ENCODE assay signal across 9 cellular contexts in the genomic region with DNA sequence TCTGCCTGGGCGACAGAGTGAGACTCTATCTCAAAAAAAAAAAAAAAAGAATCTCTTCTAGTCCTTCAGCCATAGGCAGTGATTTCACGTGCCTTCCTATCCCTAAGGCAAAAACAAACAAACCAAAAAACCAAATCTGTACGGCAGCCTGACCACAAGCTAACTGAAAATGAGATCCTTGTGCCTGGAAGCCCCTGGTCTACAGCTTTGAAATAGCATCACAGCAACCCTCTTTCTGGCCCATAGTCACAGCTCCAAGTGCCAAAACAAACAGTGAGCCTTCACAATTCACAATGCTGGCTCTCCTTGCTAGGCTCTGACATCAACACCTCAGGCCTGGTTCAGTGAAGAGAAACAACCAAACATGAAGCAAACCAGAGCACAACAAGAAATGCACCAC. TPM values are rescaled to one million over a fixed set of nuclear protein-coding genes. Genes with fewer than 3 reads are reported as not detected.
DNase-seq lines count a peak whose midpoint lies in the region; ATAC-seq and TF ChIP-seq lines count a peak whose summit lies in the region.
"Had no signal": no experiment of that assay in that cellular context is flagged by ENCODE, and none has a peak within 500 bp of the region (broad histone marks: within the 10 kb centered on the region; RNA-seq: fewer than 3 reads in every experiment).

No MANE protein-coding gene starts in this region.

- H2AFZ ChIP-seq in osteoblast (ENCODE audit: low read length): peak overlapping the region; percentile 0

- peak overlapping the region; percentile 52 for H3K4me2 ChIP-seq in osteoblast (ENCODE audit: insufficient read depth, low read length)

- no peak overlapping the region for H3K27ac Mint-ChIP-seq in natural killer cell
- H3K27ac Mint-ChIP-seq in activated naive CD4-positive, alpha-beta T cell treated with anti-CD3 and anti-CD28 coated beads, Interleukin-2, amount 50 U/mL, for 72 hours: no peak overlapping the region

- no peaks in the 10 kb centered on the region for H3K9me3 Mint-ChIP-seq in natural killer cell
- no peaks in the 10 kb centered on the region for H3K9me3 Mint-ChIP-seq in activated naive CD4-positive, alpha-beta T cell treated with anti-CD3 and anti-CD28 coated beads, Interleukin-2, amount 50 U/mL, for 72 hours

- DNase-seq in Caki2 (ENCODE audit: low read depth) (peak; percentile 65), SJCRH30 (peak; percentile 70 to 83), fibroblast of mammary gland (ENCODE audit: low read depth) (peak; percentile 78), osteoblast (ENCODE audit: insufficient read length, low spot score, missing footprints) (peak; percentile 53), natural killer cell (no peak), mesenteric fat pad (ENCODE audit: low spot score) (no peak)
- no peak for DNase-seq in activated naive CD4-positive, alpha-beta T cell treated with anti-CD3 and anti-CD28 coated beads, Interleukin-2, amount 50 U/mL, for 72 hours (ENCODE audit: low spot score in 2 of 2)

- H3K9me3 ChIP-seq in SJCRH30 (replicated peaks) (no peaks in the 10 kb centered on the region), osteoblast (ENCODE audit: low read depth, low read length) (no peaks in the 10 kb centered on the region)

- peaks cover 13 to 25% of the 10 kb centered on the region in 2 donors for H3K27me3 Mint-ChIP-seq in natural killer cell (ENCODE audit: low read depth in 2 of 2)

- H3K4me1 ChIP-seq in SJCRH30 (peaks cover 28% of the 10 kb centered on the region), osteoblast (ENCODE audit: insufficient read depth, low read length) (peaks cover 32% of the 10 kb centered on the region)

- peak overlapping the region; percentile 4; the same call in 1 of the 2 replicates for H3K4me3 ChIP-seq in SJCRH30
- H3K4me3 ChIP-seq in fibroblast of mammary gland (ENCODE audit: control insufficient read depth, low read depth, low read length): no peak overlapping the region
- no peak overlapping the region for H3K4me3 ChIP-seq in osteoblast (ENCODE audit: insufficient read depth, low read length)

- no peaks in the 10 kb centered on the region for H3K4me1 Mint-ChIP-seq in natural killer cell

- in situ Hi-C loops in Caki2 (cut with HindIII; ENCODE audit: low pct_unique_long_range_greater_than_20kb, low sequenced_read_pairs): no loop called here

- intact Hi-C loops in natural killer cell (cut with micrococcal nuclease): no loop called here

- H3K36me3 ChIP-seq in SJCRH30 (no peaks in the 10 kb centered on the region), osteoblast (ENCODE audit: insufficient read depth, low read length) (no peaks in the 10 kb centered on the region)

- H3K4me3 Mint-ChIP-seq in natural killer cell: no peak overlapping the region

- no peaks in the 10 kb centered on the region for H4K20me1 ChIP-seq in osteoblast (ENCODE audit: insufficient read depth, low read length)

- TF ChIP-seq CTCF in fibroblast of mammary gland (conservative IDR thresholded peaks at IDR 0.05; ENCODE audit: control insufficient read depth, insufficient read depth, low read depth, low read length) (no peak), osteoblast (IDR thresholded peaks at IDR 0.05; ENCODE audit: extremely low read depth, low read depth, low read length) (no peak), natural killer cell (IDR thresholded peaks at IDR 0.05) (no peak)

- no peaks in the 10 kb centered on the region for H3K27me3 ChIP-seq in SJCRH30
- H3K27me3 ChIP-seq in osteoblast (ENCODE audit: insufficient read depth, low read length): no peaks in the 10 kb centered on the region

- no peaks in the 10 kb centered on the region for H3K79me2 ChIP-seq in osteoblast (ENCODE audit: insufficient read depth, low read length)

- H3K27ac ChIP-seq in SJCRH30 (no peak overlapping the region), osteoblast (ENCODE audit: low read depth, low read length) (peak overlapping the region; percentile 14)

- ATAC-seq in natural killer cell (no peak), GM19463 (IDR thresholded peaks at IDR 0.05; ENCODE audit: unreplicated experiment) (no peak)
- ATAC-seq in activated naive CD4-positive, alpha-beta T cell treated with anti-CD3 and anti-CD28 coated beads, Interleukin-2, amount 50 U/mL, for 72 hours: no peak

- no peaks in the 10 kb centered on the region for H3K36me3 Mint-ChIP-seq in natural killer cell
- no peaks in the 10 kb centered on the region for H3K36me3 Mint-ChIP-seq in activated naive CD4-positive, alpha-beta T cell treated with anti-CD3 and anti-CD28 coated beads, Interleukin-2, amount 50 U/mL, for 72 hours

RNA-seq across cellular contexts. Expression of a gene that starts 46.1 kb away (rescaled TPM):
- total RNA-seq in Caki2 (2014; rRNA removed; shearing (Covaris generic); ENCODE audit: low replicate concordance): 0.14 and 0.20 TPM in 2 replicates
- 0.65 and 0.66 TPM in 2 replicates for total RNA-seq in SJCRH30 (2014; rRNA removed; shearing (Covaris generic))
- total RNA-seq in osteoblast (3.3 and 7.1 TPM in 2 replicates), natural killer cell (not detected), mesenteric fat pad (9.2 TPM)
- not detected for total RNA-seq in activated naive CD4-positive, alpha-beta T cell treated with anti-CD3 and anti-CD28 coated beads, Interleukin-2, amount 50 U/mL, for 72 hours
- total RNA-seq: HT-29 had no signal

Comparison
In these comparisons a context has a peak if more than half of its experiments do, and no peak if none do; other contexts are left out.
1. DNase-seq: peak in Caki2 (single experiment), SJCRH30 (2 of 2), fibroblast of mammary gland (single experiment) and osteoblast (single experiment); none in natural killer cell (single experiment), activated naive CD4-positive, alpha-beta T cell treated with anti-CD3 and anti-CD28 coated beads, Interleukin-2, amount 50 U/mL, for 72 hours (0 of 2) and mesenteric fat pad (single experiment).